13 cellular contexts compared by ENCODE assay signal in genomic region chr5:71882826-71883744, GRCh38.
DNase-seq lines count a peak whose midpoint lies in the region; ATAC-seq and TF ChIP-seq lines count a peak whose summit lies in the region.
"Had no signal": no experiment of that assay in that cellular context is flagged by ENCODE, and none has a peak within 500 bp of the region (broad histone marks: within the 10 kb centered on the region; RNA-seq: fewer than 3 reads in every experiment).

No MANE protein-coding gene starts in this region.

- H3K4me3 ChIP-seq in epithelial cell of esophagus (ENCODE audit: low read length) (no peak overlapping the region), neural progenitor cell (no peak overlapping the region), upper lobe of right lung (no peak overlapping the region), SJCRH30 (no peak overlapping the region)
- H3K4me3 ChIP-seq: suprapubic skin had no signal

- H3K27me3 ChIP-seq in neural progenitor cell (no peaks in the 10 kb centered on the region), upper lobe of right lung (no peaks in the 10 kb centered on the region), SJCRH30 (0 out of 2 replicates have a peak, but pooled peaks cover 4% of the 10 kb centered on the region)
- H3K27me3 ChIP-seq: suprapubic skin had no signal

- H3K27ac ChIP-seq in neural progenitor cell = no peak overlapping the region
- H3K27ac ChIP-seq in upper lobe of right lung = no peak overlapping the region
- no peak overlapping the region for H3K27ac ChIP-seq in SJCRH30
- H3K27ac ChIP-seq: suprapubic skin had no signal

- H3K36me3 ChIP-seq in neural progenitor cell (no peaks in the 10 kb centered on the region), upper lobe of right lung (no peaks in the 10 kb centered on the region), SJCRH30 (no peaks in the 10 kb centered on the region)
- H3K36me3 ChIP-seq: suprapubic skin had no signal

- peaks cover 3% of the 10 kb centered on the region for H3K9me3 Mint-ChIP-seq in neural progenitor cell
- H3K9me3 Mint-ChIP-seq in CD14-positive monocyte = peaks cover 0 to 4% (median 0%) of the 10 kb centered on the region in 7 donors

- ATAC-seq in upper lobe of right lung (no peak), HG02870 (IDR thresholded peaks at IDR 0.05; ENCODE audit: unreplicated experiment) (no peak)

- H3K9me3 ChIP-seq in neural progenitor cell (ENCODE audit: low read depth) (no peaks in the 10 kb centered on the region), upper lobe of right lung (no peaks in the 10 kb centered on the region), SJCRH30 (replicated peaks) (0 out of 2 replicates have a peak, but pooled peaks cover 5% of the 10 kb centered on the region)
- H3K9me3 ChIP-seq: suprapubic skin had no signal

- H2AFZ ChIP-seq in neural progenitor cell (replicated peaks) = no peak overlapping the region

- no peak overlapping the region for H3K9ac ChIP-seq in neural progenitor cell

- peaks cover 11% of the 10 kb centered on the region for H3K27me3 Mint-ChIP-seq in neural progenitor cell (ENCODE audit: insufficient read depth, low read depth)
- H3K27me3 Mint-ChIP-seq in CD14-positive monocyte (ENCODE audit: low read depth in 3 of 3) = peaks cover 3 to 5% (median 3%) of the 10 kb centered on the region in 3 donors

- H3K4me1 ChIP-seq in neural progenitor cell = no peaks in the 10 kb centered on the region
- no peaks in the 10 kb centered on the region for H3K4me1 ChIP-seq in upper lobe of right lung
- no peaks in the 10 kb centered on the region for H3K4me1 ChIP-seq in SJCRH30

- no peak overlapping the region for H3K4me2 ChIP-seq in neural progenitor cell

- H3F3A ChIP-seq in neural progenitor cell (ENCODE audit: low read depth) = no peaks in the 10 kb centered on the region

- no peaks in the 10 kb centered on the region for H3K79me2 ChIP-seq in neural progenitor cell (ENCODE audit: low read depth)

- DNase-seq in DMS53 treated with DMSO at 0.1 percent for 48 hours (lab: John Stamatoyannopoulos, UW; ENCODE audit: unreplicated experiment) = peak; percentile 53
- peak; percentile 35 for DNase-seq in NCI-H2029 (lab: John Stamatoyannopoulos, UW)
- DNase-seq in epithelial cell of esophagus (ENCODE audit: low read depth) = peak; percentile 39
- no peak for DNase-seq in neural progenitor cell (ENCODE audit: low spot score)
- no peak for DNase-seq in upper lobe of right lung
- no peak for DNase-seq in CD14-positive monocyte (ENCODE audit: low spot score)
- no peak for DNase-seq in SJCRH30
- DNase-seq: amygdala; DND-41; effector memory CD4-positive, alpha-beta T cell; NCI-H2227 treated with DMSO at 0.1 percent for 48 hours had no signal

- H4K20me1 ChIP-seq in neural progenitor cell (ENCODE audit: low read depth) = no peaks in the 10 kb centered on the region

- H3K4me3 Mint-ChIP-seq in neural progenitor cell (no peak overlapping the region), CD14-positive monocyte (no peak overlapping the region)

- H3K36me3 Mint-ChIP-seq in neural progenitor cell (no peaks in the 10 kb centered on the region), CD14-positive monocyte (no peaks in the 10 kb centered on the region)

- no peak for TF ChIP-seq CTCF in epithelial cell of esophagus (IDR thresholded peaks at IDR 0.05; ENCODE audit: insufficient read depth, low read depth, low read length, missing control alignments)
- TF ChIP-seq CTCF in neural progenitor cell (IDR thresholded peaks at IDR 0.05) = no peak
- no peak for TF ChIP-seq CTCF in upper lobe of right lung (IDR thresholded peaks at IDR 0.05)
- TF ChIP-seq CTCF in CD14-positive monocyte (IDR thresholded peaks at IDR 0.05) = no peak

- H3K27ac Mint-ChIP-seq in neural progenitor cell = peak overlapping the region; percentile 58
- H3K27ac Mint-ChIP-seq in CD14-positive monocyte = no peak overlapping the region

- H3K4me1 Mint-ChIP-seq in neural progenitor cell (peaks cover 8% of the 10 kb centered on the region), CD14-positive monocyte (no peaks in the 10 kb centered on the region)

- intact Hi-C loops in upper lobe of right lung (cut with DNase I) (no loop called here), CD14-positive monocyte (cut with micrococcal nuclease) (no loop called here)

Comparison
In these comparisons a context has a peak if more than half of its experiments do, and no peak if none do; other contexts are left out.
1. DNase-seq: peak in DMS53 treated with DMSO at 0.1 percent for 48 hours (single experiment), NCI-H2029 (single experiment) and epithelial cell of esophagus (single experiment); none in neural progenitor cell (single experiment), upper lobe of right lung (single experiment), CD14-positive monocyte (single experiment) and SJCRH30 (0 of 2).